In the genomic region with DNA sequence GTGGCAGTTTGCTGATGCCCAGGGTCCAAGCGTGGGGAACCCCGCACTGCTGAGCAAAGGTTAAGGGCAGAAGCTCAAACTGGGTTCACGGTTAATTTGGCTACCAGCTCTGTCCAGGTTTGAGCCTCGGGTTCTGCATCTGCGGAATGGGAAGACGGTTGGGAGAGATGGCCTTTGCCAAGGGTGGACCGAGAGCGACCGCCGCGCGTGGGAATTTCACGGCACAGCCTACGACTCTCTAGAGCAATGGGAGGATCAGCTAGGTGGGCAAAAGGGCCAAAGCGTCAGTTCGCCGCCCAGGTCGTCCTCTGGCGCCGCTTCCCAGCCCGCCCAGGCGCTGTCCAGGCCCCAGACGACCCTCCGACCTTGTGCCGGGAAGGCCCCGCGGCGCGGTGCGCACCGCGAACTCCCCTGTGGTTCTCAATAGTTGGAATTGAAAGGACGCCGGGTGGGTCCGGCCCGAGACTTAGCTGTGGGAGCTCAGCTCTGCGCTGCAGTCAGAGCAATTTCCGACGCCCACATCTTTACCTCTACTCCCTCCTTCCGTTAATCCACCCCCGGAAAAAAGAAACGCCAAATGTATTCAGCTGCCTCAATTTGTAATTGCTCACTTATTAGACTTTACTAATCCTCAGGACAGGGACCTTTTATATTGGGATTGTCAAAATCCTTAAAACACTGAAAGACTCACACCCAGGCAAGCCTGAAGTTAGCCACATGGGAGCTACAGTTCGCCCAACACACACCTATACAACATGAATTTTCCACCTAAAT, we compare ENCODE assay signal across 10 cellular contexts. TPM values are rescaled to one million over a fixed set of nuclear protein-coding genes. Genes with fewer than 3 reads are reported as not detected.
DNase-seq lines count a peak whose midpoint lies in the region; ATAC-seq and TF ChIP-seq lines count a peak whose summit lies in the region.
"Had no signal": no experiment of that assay in that cellular context is flagged by ENCODE, and none has a peak within 500 bp of the region (broad histone marks: within the 10 kb centered on the region; RNA-seq: fewer than 3 reads in every experiment).

No MANE protein-coding gene starts in this region.

- no peak for ATAC-seq in memory B cell (ENCODE audit: low read depth)
- no peak for ATAC-seq in HG03175 (IDR thresholded peaks at IDR 0.05; ENCODE audit: unreplicated experiment)
- no peak for ATAC-seq in GM19397 (IDR thresholded peaks at IDR 0.05; ENCODE audit: unreplicated experiment)

- peaks cover 32% of the 10 kb centered on the region for H3K4me1 ChIP-seq in mammary epithelial cell (ENCODE audit: insufficient read depth, low read length)

- no peaks in the 10 kb centered on the region for H3K9me3 ChIP-seq in mammary epithelial cell (replicated peaks; ENCODE audit: insufficient read depth, low read length)

- H3K9me3 Mint-ChIP-seq in MCF 10A (ENCODE audit: unreplicated experiment) (no peaks in the 10 kb centered on the region), memory B cell (peaks cover 3% of the 10 kb centered on the region), type B pancreatic cell (no peaks in the 10 kb centered on the region)

- dilution Hi-C loops in mammary epithelial cell (cut with HindIII; ENCODE audit: low sequenced_read_pairs): no loop called here

- peaks cover 12% of the 10 kb centered on the region for H3K36me3 Mint-ChIP-seq in MCF 10A (ENCODE audit: insufficient read depth, unreplicated experiment)
- no peaks in the 10 kb centered on the region for H3K36me3 Mint-ChIP-seq in memory B cell
- H3K36me3 Mint-ChIP-seq in type B pancreatic cell: peaks cover 3% of the 10 kb centered on the region

- intact Hi-C loops in MCF 10A (cut with micrococcal nuclease) (no loop called here), mammary epithelial cell (cut with micrococcal nuclease) (loop anchor here (2.0 kb wide), 1 partner anchor 1268 kb away; no protein-coding TSS in a partner anchor)

- no peak overlapping the region for H3K27ac ChIP-seq in mammary epithelial cell (ENCODE audit: insufficient read depth, low read depth, low read length)
- H3K27ac ChIP-seq in brain microvascular endothelial cell: no peak overlapping the region
- H3K27ac ChIP-seq: RWPE1 had no signal

- CTCF ChIA-PET in MCF 10A (lab: Yijun Ruan, JAX): interaction anchor here (0.5 to 1.2 kb wide), 7 partner anchors 72 to 702 kb away, joined by 3 read pairs; no protein-coding TSS in a partner anchor
- CTCF ChIA-PET in mammary epithelial cell (lab: Charles Lee; ENCODE audit: low non-redundant PET): no interaction called here

- H3K36me3 ChIP-seq in mammary epithelial cell (ENCODE audit: insufficient read depth, low read length) (no peaks in the 10 kb centered on the region), brain microvascular endothelial cell (replicated peaks) (no peaks in the 10 kb centered on the region)

- POLR2A ChIA-PET in MCF 10A (lab: Yijun Ruan, JAX): interaction anchor here (3.9 kb wide), 1 partner anchor 245 kb away, joined by 28 read pairs; no protein-coding TSS in a partner anchor

- H3K4me3 Mint-ChIP-seq in MCF 10A (ENCODE audit: unreplicated experiment) (peak overlapping the region; percentile 90), memory B cell (no peak overlapping the region), type B pancreatic cell (peak overlapping the region; percentile 96)

- H3K4me3 ChIP-seq in mammary epithelial cell (replicated peaks in 1 of 3; ENCODE audit: insufficient read depth in 1 of 3, low read depth in 2 of 3, low read length in 3 of 3) (no peak overlapping the region), brain microvascular endothelial cell (ENCODE audit: low read depth, low read length) (peak overlapping the region; percentile 35)

- BruUV-seq in MCF 10A (replicated peaks; lab: Mats Ljungman, UMichigan): no TSS peak
- no TSS peak for BruUV-seq in mammary epithelial cell (replicated peaks; lab: Mats Ljungman, UMichigan)

- no peak overlapping the region for H2AFZ ChIP-seq in mammary epithelial cell (ENCODE audit: low read depth, low read length)

- no peaks in the 10 kb centered on the region for H4K20me1 ChIP-seq in mammary epithelial cell (ENCODE audit: insufficient read depth, low read length)

- H3K27me3 Mint-ChIP-seq in MCF 10A (ENCODE audit: insufficient read depth, unreplicated experiment) (peaks cover 24% of the 10 kb centered on the region), memory B cell (peaks cover 35% of the 10 kb centered on the region), type B pancreatic cell (peaks cover 79% of the 10 kb centered on the region)

- peaks cover 13% of the 10 kb centered on the region for H3K4me1 Mint-ChIP-seq in MCF 10A (ENCODE audit: insufficient read depth, unreplicated experiment)
- H3K4me1 Mint-ChIP-seq in memory B cell: peaks cover 22% of the 10 kb centered on the region
- H3K4me1 Mint-ChIP-seq in type B pancreatic cell (ENCODE audit: unreplicated experiment): peaks cover 25% of the 10 kb centered on the region

- peaks cover 30% of the 10 kb centered on the region for H3K27me3 ChIP-seq in mammary epithelial cell (ENCODE audit: insufficient read depth, low read length)
- H3K27me3 ChIP-seq in brain microvascular endothelial cell (replicated peaks): peaks cover 8% of the 10 kb centered on the region

- 75% methylated on average over 7 of the region's 43 CpGs for WGBS in mammary epithelial cell (ENCODE audit: low coverage, missing lambda C conversion rate)

- DNase-seq in MCF 10A (ENCODE audit: unreplicated experiment) (no peak), mammary epithelial cell (no peak), brain microvascular endothelial cell (no peak), memory B cell (ENCODE audit: low spot score in 2 of 2) (no peak), type B pancreatic cell (ENCODE audit: extremely low spot score, unreplicated experiment) (peak; percentile 62), superior temporal gyrus (ENCODE audit: extremely low spot score) (no peak)
- DNase-seq: activated CD4-positive, alpha-beta T cell treated with anti-CD3 and anti-CD28 coated beads for 48 hours had no signal

- H3K9ac ChIP-seq in mammary epithelial cell (ENCODE audit: insufficient read depth, low read length): no peak overlapping the region

- H3K79me2 ChIP-seq in mammary epithelial cell (ENCODE audit: insufficient read depth, low read length): peaks cover 16% of the 10 kb centered on the region

- H3K4me2 ChIP-seq in mammary epithelial cell (ENCODE audit: insufficient read depth, low read depth, low read length): no peak overlapping the region

- in situ Hi-C loops in mammary epithelial cell (cut with MboI; ENCODE audit: low sequenced_read_pairs in 2 of 2) (no loop called here), brain microvascular endothelial cell (cut with HindIII; ENCODE audit: low pct_ligation_motif_present, low sequenced_read_pairs) (no loop called here)

- TF ChIP-seq CTCF in MCF 10A (IDR thresholded peaks at IDR 0.05; ENCODE audit: unreplicated experiment) (no peak), mammary epithelial cell (conservative IDR thresholded peaks at IDR 0.05 in 1 of 2, IDR thresholded peaks at IDR 0.05 in 1 of 2; ENCODE audit: extremely low read depth in 1 of 2, insufficient read depth in 1 of 2, low read depth in 1 of 2, low read length in 2 of 2) (no peak), brain microvascular endothelial cell (IDR thresholded peaks at IDR 0.05; ENCODE audit: low read depth, low read length, missing control alignments) (no peak), type B pancreatic cell (conservative IDR thresholded peaks at IDR 0.05) (no peak)

- no peak overlapping the region for H3K27ac Mint-ChIP-seq in MCF 10A (ENCODE audit: low read depth, unreplicated experiment)
- peak overlapping the region; percentile 53 for H3K27ac Mint-ChIP-seq in memory B cell
- peak overlapping the region; percentile 63 for H3K27ac Mint-ChIP-seq in type B pancreatic cell

RNA-seq across cellular contexts. Expression of a gene that starts 2.5 kb away (rescaled TPM):
- total RNA-seq in MCF 10A (2022) (3.4 and 3.8 TPM in 2 replicates), mammary epithelial cell (10 to 100 TPM in 1 of 2 donors, 1 to 10 TPM in 1; 4.0 to 14.7 TPM), type B pancreatic cell (ENCODE audit: low replicate concordance) (6.6 and 12.9 TPM in 2 replicates)
- 1.5 TPM for polyA plus RNA-seq in mammary epithelial cell
- polyA minus RNA-seq in mammary epithelial cell: 0.98 TPM
